ENCODE assay signal across 24 cellular contexts in the genomic region with DNA sequence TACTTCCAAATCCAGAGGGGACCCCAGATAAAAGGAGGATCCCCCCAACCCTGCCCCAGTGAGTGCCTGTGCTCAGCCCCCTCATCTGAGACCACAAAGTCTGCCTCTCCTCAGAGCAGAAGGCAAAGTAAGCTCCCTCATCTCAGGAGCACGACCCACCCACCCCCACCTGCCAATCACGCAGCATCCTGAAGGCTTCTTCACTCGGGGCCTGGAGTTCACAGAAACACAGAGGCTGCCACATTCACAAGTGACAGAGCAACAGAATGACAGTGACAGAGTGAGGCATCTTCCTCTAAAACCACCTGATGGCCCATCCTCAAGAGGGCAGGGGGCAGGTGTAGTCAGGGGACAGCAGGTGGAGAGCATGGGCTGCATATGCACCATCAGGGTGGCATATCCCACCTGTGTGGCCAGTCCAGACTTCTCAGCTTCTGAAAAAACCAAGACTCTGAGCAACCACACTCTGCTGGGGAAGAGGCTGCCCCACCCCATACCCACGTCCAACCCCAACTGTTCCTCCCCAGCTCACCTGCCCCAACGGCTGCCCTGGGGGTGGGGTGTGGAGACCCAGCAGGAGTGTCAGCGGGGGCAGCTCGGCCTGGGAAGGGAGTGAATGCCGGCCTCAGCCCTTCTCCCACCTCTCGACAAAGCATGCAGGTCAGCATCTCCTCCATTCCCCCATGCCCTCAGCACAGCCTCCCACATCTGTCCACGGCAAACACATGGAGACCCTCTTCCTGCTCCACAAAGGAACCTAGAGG. TPM values are rescaled to one million over a fixed set of nuclear protein-coding genes. Genes with fewer than 3 reads are reported as not detected.
DNase-seq lines count a peak whose midpoint lies in the region; ATAC-seq and TF ChIP-seq lines count a peak whose summit lies in the region.
"Had no signal": no experiment of that assay in that cellular context is flagged by ENCODE, and none has a peak within 500 bp of the region (broad histone marks: within the 10 kb centered on the region; RNA-seq: fewer than 3 reads in every experiment).

No MANE protein-coding gene starts in this region.

- no peak overlapping the region for H3K4me3 ChIP-seq in dorsolateral prefrontal cortex
- no peak overlapping the region for H3K4me3 ChIP-seq in neuronal stem cell (ENCODE audit: low read length in 2 of 2)
- H3K4me3 ChIP-seq: SJCRH30 had no signal

- H3K4ac ChIP-seq in neuronal stem cell (ENCODE audit: low read length): no peak overlapping the region

- peaks cover 0 to 3% of the 10 kb centered on the region in 2 donors for H3K4me1 ChIP-seq in neuronal stem cell (ENCODE audit: control insufficient read depth in 2 of 2, insufficient read depth in 1 of 2, low read depth in 1 of 2, low read length in 2 of 2)
- H3K4me1 ChIP-seq: Caco-2, SJCRH30 had no signal

- H2BK120ac ChIP-seq in neuronal stem cell (ENCODE audit: low read depth, low read length): no peak overlapping the region

- no peak overlapping the region for H2BK15ac ChIP-seq in neuronal stem cell (ENCODE audit: low read length)

- no peak overlapping the region for H3K4me2 ChIP-seq in neuronal stem cell (ENCODE audit: insufficient read depth, low read length, poor library complexity, severe bottlenecking)
- H3K4me2 ChIP-seq: KMS-11 had no signal

- TF ChIP-seq CTCF in dorsolateral prefrontal cortex (IDR thresholded peaks at IDR 0.05 in 54 of 56, conservative IDR thresholded peaks at IDR 0.05 in 2 of 56; ENCODE audit: low read depth in 1 of 56, partially characterized antibody in 56 of 56): no peak

- no peak overlapping the region for H4K91ac ChIP-seq in neuronal stem cell (ENCODE audit: low read depth, low read length, poor library complexity)

- H2BK5ac ChIP-seq in neuronal stem cell (ENCODE audit: low read length): no peak overlapping the region

- peak overlapping the region; percentile 38 for H3K9ac ChIP-seq in neuronal stem cell (ENCODE audit: low read depth, low read length, poor library complexity)
- H3K9ac ChIP-seq: KMS-11 had no signal

- no peak overlapping the region for H4K8ac ChIP-seq in neuronal stem cell (ENCODE audit: low read depth, low read length)

- no peak for ATAC-seq in GM19452 (IDR thresholded peaks at IDR 0.05; ENCODE audit: unreplicated experiment)
- ATAC-seq in HG03520 (IDR thresholded peaks at IDR 0.05; ENCODE audit: unreplicated experiment): no peak
- ATAC-seq: HCT116, PC-3 had no signal

- no peaks in the 10 kb centered on the region for H3K36me3 ChIP-seq in neuronal stem cell (replicated peaks in 1 of 2; ENCODE audit: control insufficient read depth in 2 of 2, insufficient read depth in 2 of 2, low read length in 2 of 2)
- H3K36me3 ChIP-seq: SJCRH30 had no signal

- H3K27me3 ChIP-seq in dorsolateral prefrontal cortex (no peaks in the 10 kb centered on the region), neuronal stem cell (ENCODE audit: control insufficient read depth in 3 of 3, insufficient read depth in 3 of 3, low read depth in 1 of 3, low read length in 3 of 3) (peaks cover 0 to 38% (median 0%) of the 10 kb centered on the region in 3 experiments)

- no peak overlapping the region for H3K14ac ChIP-seq in neuronal stem cell (ENCODE audit: low read length)

- H3K9me3 ChIP-seq in neuronal stem cell (replicated peaks in 1 of 2; ENCODE audit: control insufficient read depth in 2 of 2, insufficient read depth in 1 of 2, low read depth in 1 of 2, low read length in 2 of 2): no peaks in the 10 kb centered on the region
- H3K9me3 ChIP-seq: Caco-2, SJCRH30 had no signal

- H3K27ac ChIP-seq in caudate nucleus (ENCODE audit: low read depth, low read length) (peak overlapping the region; percentile 75), dorsolateral prefrontal cortex (peak overlapping the region in 43 of 59 donors; percentile 11 to 98 (median 63)), neuronal stem cell (replicated peaks; ENCODE audit: low read length) (no peak overlapping the region), temporal lobe (ENCODE audit: low read depth, low read length) (peak overlapping the region; percentile 5)
- H3K27ac ChIP-seq: KMS-11, SJCRH30 had no signal

- H2AK5ac ChIP-seq in neuronal stem cell (ENCODE audit: low read depth, low read length): no peak overlapping the region

- intact Hi-C loops in dorsolateral prefrontal cortex (cut with DNase I): no loop called here

- H3K79me1 ChIP-seq in neuronal stem cell (ENCODE audit: low read depth, low read length): no peaks in the 10 kb centered on the region

- H3K18ac ChIP-seq in neuronal stem cell (ENCODE audit: low read length): peak overlapping the region; percentile 74

- H3K23ac ChIP-seq in neuronal stem cell (ENCODE audit: low read depth, low read length, poor library complexity): no peak overlapping the region

- H2BK12ac ChIP-seq in neuronal stem cell (ENCODE audit: low read length): no peak overlapping the region

- DNase-seq in caudate nucleus (lab: John Stamatoyannopoulos, UW) (peak in 4 of 61 donors; percentile 32 to 56 (median 44)), dorsolateral prefrontal cortex (no peak), neuronal stem cell (ENCODE audit: low spot score) (no peak), GM19240 (ENCODE audit: insufficient read length, low spot score) (no peak), inferior parietal cortex (ENCODE audit: extremely low spot score) (no peak)
- DNase-seq: C1 segment of cervical spinal cord; Caco-2; CD4-positive, alpha-beta memory T cell; IMR-90; NCI-H1048; NCI-H1417; NCI-H1694; NCI-H2029 treated with DMSO at 0.1 percent for 48 hours; NCI-H446 treated with DMSO at 0.1 percent for 48 hours; NCI-H526; NCI-H82; NK-92 treated with Interleukin-12 subunit alpha and Interleukin-12 subunit beta, amount 100 ng/mL, for 24 hours; PC-3; SJCRH30 had no signal

- H2AFZ ChIP-seq in neuronal stem cell (ENCODE audit: low read length): no peak overlapping the region

- no CpG with 5 or more reads among the region's 10 CpGs for WGBS in neuronal stem cell (ENCODE audit: extremely low coverage in 2 of 2, insufficient read length in 2 of 2, insufficient replicate concordance in 1 of 2), 2 donors

RNA-seq across cellular contexts. Expression of gene ADCY5, which starts 19.3 kb away (rescaled TPM):
- total RNA-seq in dorsolateral prefrontal cortex (10 to 100 TPM; 54.5 to 98.2 (median 76.9) TPM), temporal lobe (22.1 TPM)
- 2.2 TPM for polyA plus RNA-seq in neuronal stem cell (2013, experiment 1 of 2)
- 2.2 TPM for polyA plus RNA-seq in neuronal stem cell (2013, experiment 2 of 2)
- total RNA-seq: CD4-positive, alpha-beta memory T cell; PC-3 had no signal
